In genomic region chr3:152769523-152769922, GRCh38 we compare ENCODE assay signal across 14 cellular contexts.
DNase-seq lines count a peak whose midpoint lies in the region; ATAC-seq, FAIRE-seq and TF ChIP-seq lines count a peak whose summit lies in the region.
"Had no signal": no experiment of that assay in that cellular context is flagged by ENCODE, and none has a peak within 500 bp of the region (broad histone marks: within the 10 kb centered on the region; RNA-seq: fewer than 3 reads in every experiment).

No MANE protein-coding gene starts in this region.

- no peak overlapping the region for H3K4me3 ChIP-seq in endothelial cell of umbilical vein (replicated peaks in 1 of 3; ENCODE audit: insufficient read depth in 1 of 3, low read depth in 1 of 3, low read length in 3 of 3)

- CTCF ChIA-PET in endothelial cell of umbilical vein (lab: Charles Lee) = interaction anchor here (0.9 to 1.4 kb wide), 2 partner anchors 20 to 66 kb away, joined by 3 to 4 read pairs; partner anchors contain the start of gene P2RY1

- TF ChIP-seq POLR2A in GM18505 (IDR thresholded peaks at IDR 0.05; ENCODE audit: borderline replicate concordance, extremely low read depth, insufficient read depth, insufficient read length) (no peak), endothelial cell of umbilical vein (IDR thresholded peaks at IDR 0.05; ENCODE audit: low read depth, low read length) (no peak)

- ATAC-seq in GM18505 (IDR thresholded peaks at IDR 0.05; ENCODE audit: unreplicated experiment) (peak; percentile 90), GM21390 (IDR thresholded peaks at IDR 0.05; ENCODE audit: unreplicated experiment) (peak; percentile 91), HG03103 (IDR thresholded peaks at IDR 0.05; ENCODE audit: low read depth, unreplicated experiment) (peak; percentile 70), HG02970 (IDR thresholded peaks at IDR 0.05; ENCODE audit: low FRiP score, unreplicated experiment) (no peak)
- ATAC-seq: Panc1, WTC11 had no signal

- POLR2A ChIA-PET in endothelial cell of umbilical vein (lab: Charles Lee) = no interaction called here

- no peaks in the 10 kb centered on the region for H3K36me3 ChIP-seq in endothelial cell of umbilical vein (ENCODE audit: control insufficient read depth in 2 of 2, extremely low read depth in 1 of 2, insufficient read depth in 2 of 2, low read length in 2 of 2)

- no peak overlapping the region for H3K9ac ChIP-seq in endothelial cell of umbilical vein (replicated peaks; ENCODE audit: extremely low read depth, insufficient read depth, low read length)

- H4K20me1 ChIP-seq in endothelial cell of umbilical vein (replicated peaks; ENCODE audit: control insufficient read depth, extremely low read depth, insufficient read depth, low read length) = no peaks in the 10 kb centered on the region

- H2AFZ ChIP-seq in endothelial cell of umbilical vein (ENCODE audit: low read depth, low read length) = no peak overlapping the region

- H3K27me3 ChIP-seq in endothelial cell of umbilical vein (ENCODE audit: control insufficient read depth in 2 of 2, insufficient read depth in 2 of 2, low read length in 2 of 2) = no peaks in the 10 kb centered on the region

- no peaks in the 10 kb centered on the region for H3K9me1 ChIP-seq in endothelial cell of umbilical vein (replicated peaks; ENCODE audit: control insufficient read depth, extremely low read depth, insufficient read depth, low read length)

- peak; percentile 43 for FAIRE-seq in endothelial cell of umbilical vein (lab: Jason Lieb, UNC)
- FAIRE-seq: colon had no signal

- intact Hi-C loops in endothelial cell of umbilical vein (cut with micrococcal nuclease) = no loop called here

- H3K9me3 ChIP-seq in endothelial cell of umbilical vein (replicated peaks; ENCODE audit: control insufficient read depth, insufficient read depth, low read length) = no peaks in the 10 kb centered on the region

- dilution Hi-C loops in endothelial cell of umbilical vein (cut with MboI; ENCODE audit: extremely low pct_ligation_motif_present, low sequenced_read_pairs) = no loop called here

- no peak for TF ChIP-seq CTCF in endothelial cell of umbilical vein (IDR thresholded peaks at IDR 0.05; ENCODE audit: extremely low read depth in 1 of 2, insufficient read depth in 1 of 2, low read depth in 1 of 2, low read length in 2 of 2)

- H3K27ac ChIP-seq in endothelial cell of umbilical vein (ENCODE audit: insufficient read depth, low read depth, low read length) = no peak overlapping the region

- H3K4me2 ChIP-seq in endothelial cell of umbilical vein (ENCODE audit: insufficient read depth, low read length) = no peak overlapping the region

- no peaks in the 10 kb centered on the region for H3K4me1 ChIP-seq in endothelial cell of umbilical vein (ENCODE audit: control insufficient read depth, extremely low read depth, insufficient read depth, low read length)

- DNase-seq in endothelial cell of umbilical vein (ENCODE audit: low read depth, low spot score) (peak; percentile 9), kidney glomerular epithelial cell (lab: John Stamatoyannopoulos, UW) (no peak), mucosa of gallbladder (ENCODE audit: low spot score) (no peak), DMS114 treated with DMSO at 0.1 percent for 48 hours (lab: John Stamatoyannopoulos, UW; ENCODE audit: unreplicated experiment) (no peak)
- DNase-seq: activated effector memory CD4-positive, alpha-beta T cell treated with anti-CD3 and anti-CD28 coated beads, Interleukin-2, amount 50 U/mL, for 16 hours; NCI-H1694 treated with DMSO at 0.1 percent for 48 hours; stimulated activated CD8-positive, alpha-beta memory T cell treated with anti-CD3 and anti-CD28 coated beads, Interleukin-4, amount 100 ng/mL, for 48 hours had no signal

- no peaks in the 10 kb centered on the region for H3K79me2 ChIP-seq in endothelial cell of umbilical vein (ENCODE audit: control insufficient read depth, insufficient read depth, low read length)

- BruUV-seq in endothelial cell of umbilical vein (replicated peaks; lab: Mats Ljungman, UMichigan) = no TSS peak

TF ChIP-seq in endothelial cell of umbilical vein, 7 proteins besides CTCF, POLR2A, EP300 and RAD21:
- no peak for TF ChIP-seq MAX (IDR thresholded peaks at IDR 0.05; ENCODE audit: insufficient read depth, insufficient read length)
- no peak for TF ChIP-seq EZH2 (IDR thresholded peaks at IDR 0.05; ENCODE audit: borderline replicate concordance, low read depth, low read length, severe bottlenecking)
- no peak for TF ChIP-seq GATA2 (IDR thresholded peaks at IDR 0.05; ENCODE audit: insufficient read depth, insufficient read length, low read depth, low read length)
- no peak for TF ChIP-seq JUN (IDR thresholded peaks at IDR 0.05; ENCODE audit: borderline replicate concordance, insufficient read depth, insufficient read length, low read depth)
- TF ChIP-seq FOS (IDR thresholded peaks at IDR 0.05; ENCODE audit: borderline replicate concordance, insufficient read depth, low read length) = no peak
- no peak for TF ChIP-seq POLR2AphosphoS5 (IDR thresholded peaks at IDR 0.05; ENCODE audit: insufficient read depth, low read depth, low read length)
- TF ChIP-seq MYC (IDR thresholded peaks at IDR 0.05; ENCODE audit: low read depth, low read length) = no peak
